In the genomic region with DNA sequence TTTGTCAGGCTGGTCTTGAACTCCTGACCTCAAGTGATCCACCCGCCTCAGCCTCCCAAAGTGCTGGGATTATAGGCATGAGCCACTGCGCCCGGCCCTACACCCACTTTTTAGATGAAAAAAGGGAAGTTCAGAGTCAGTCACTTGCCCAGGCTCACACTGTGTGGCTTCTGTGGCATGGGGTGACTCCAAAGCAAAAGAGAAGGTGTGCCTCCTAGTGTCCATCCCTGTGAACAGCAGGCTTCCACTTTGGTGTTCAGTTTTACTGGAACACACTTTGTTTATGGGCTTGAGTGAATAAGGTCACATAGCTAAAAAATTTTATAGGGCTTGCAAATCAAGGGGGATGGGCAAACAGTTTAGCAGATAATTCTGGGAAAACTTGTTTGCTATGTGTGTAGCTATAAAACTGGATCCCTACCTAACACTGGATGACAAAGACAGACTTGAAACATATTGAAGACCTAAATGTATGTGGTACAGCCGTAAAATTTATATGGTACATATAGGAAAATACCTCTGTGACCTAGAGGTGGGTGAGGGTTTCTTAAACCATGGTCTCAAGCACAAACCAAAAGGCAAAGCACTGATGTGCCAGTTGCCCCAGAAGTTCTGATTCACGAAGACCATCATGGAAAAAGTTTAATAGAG, we compare ENCODE assay signal across 1 cellular context.
TF ChIP-seq lines count a peak whose summit lies in the region.

No MANE protein-coding gene starts in this region.

TF ChIP-seq in A549, 52 proteins besides CTCF, POLR2A, EP300 and RAD21 (continued from another document):
- TF ChIP-seq, protein P1, sequence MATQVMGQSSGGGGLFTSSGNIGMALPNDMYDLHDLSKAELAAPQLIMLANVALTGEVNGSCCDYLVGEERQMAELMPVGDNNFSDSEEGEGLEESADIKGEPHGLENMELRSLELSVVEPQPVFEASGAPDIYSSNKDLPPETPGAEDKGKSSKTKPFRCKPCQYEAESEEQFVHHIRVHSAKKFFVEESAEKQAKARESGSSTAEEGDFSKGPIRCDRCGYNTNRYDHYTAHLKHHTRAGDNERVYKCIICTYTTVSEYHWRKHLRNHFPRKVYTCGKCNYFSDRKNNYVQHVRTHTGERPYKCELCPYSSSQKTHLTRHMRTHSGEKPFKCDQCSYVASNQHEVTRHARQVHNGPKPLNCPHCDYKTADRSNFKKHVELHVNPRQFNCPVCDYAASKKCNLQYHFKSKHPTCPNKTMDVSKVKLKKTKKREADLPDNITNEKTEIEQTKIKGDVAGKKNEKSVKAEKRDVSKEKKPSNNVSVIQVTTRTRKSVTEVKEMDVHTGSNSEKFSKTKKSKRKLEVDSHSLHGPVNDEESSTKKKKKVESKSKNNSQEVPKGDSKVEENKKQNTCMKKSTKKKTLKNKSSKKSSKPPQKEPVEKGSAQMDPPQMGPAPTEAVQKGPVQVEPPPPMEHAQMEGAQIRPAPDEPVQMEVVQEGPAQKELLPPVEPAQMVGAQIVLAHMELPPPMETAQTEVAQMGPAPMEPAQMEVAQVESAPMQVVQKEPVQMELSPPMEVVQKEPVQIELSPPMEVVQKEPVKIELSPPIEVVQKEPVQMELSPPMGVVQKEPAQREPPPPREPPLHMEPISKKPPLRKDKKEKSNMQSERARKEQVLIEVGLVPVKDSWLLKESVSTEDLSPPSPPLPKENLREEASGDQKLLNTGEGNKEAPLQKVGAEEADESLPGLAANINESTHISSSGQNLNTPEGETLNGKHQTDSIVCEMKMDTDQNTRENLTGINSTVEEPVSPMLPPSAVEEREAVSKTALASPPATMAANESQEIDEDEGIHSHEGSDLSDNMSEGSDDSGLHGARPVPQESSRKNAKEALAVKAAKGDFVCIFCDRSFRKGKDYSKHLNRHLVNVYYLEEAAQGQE (IDR thresholded peaks at IDR 0.05), result no peak
- TF ChIP-seq TFCP2L1 (CRISPR knock-in tag; IDR thresholded peaks at IDR 0.05) (peak; percentile 89), GATA3 (IDR thresholded peaks at IDR 0.05; ENCODE audit: borderline replicate concordance) (no peak), BHLHE40 (IDR thresholded peaks at IDR 0.05; ENCODE audit: low read depth, low read length) (no peak), CBX2 (IDR thresholded peaks at IDR 0.05; ENCODE audit: borderline replicate concordance, low read depth) (no peak), MYC (IDR thresholded peaks at IDR 0.05; ENCODE audit: borderline replicate concordance, low read length) (no peak), FOSL2 (IDR thresholded peaks at IDR 0.05) (no peak), FOSL2 (CRISPR knock-in tag; IDR thresholded peaks at IDR 0.05) (peak; percentile 28), HEYL (CRISPR knock-in tag; IDR thresholded peaks at IDR 0.05) (0 out of 2 replicates have a peak, but pooled peaks have one; percentile 53), HOXB13 (CRISPR knock-in tag; IDR thresholded peaks at IDR 0.05; ENCODE audit: low read depth) (no peak), KDM1A (IDR thresholded peaks at IDR 0.05; ENCODE audit: low read depth) (no peak), CHD2 (IDR thresholded peaks at IDR 0.05; ENCODE audit: low read length, partially characterized antibody) (no peak), KDM5A (IDR thresholded peaks at IDR 0.05) (no peak), RFX5 (IDR thresholded peaks at IDR 0.05) (no peak), CEBPB (IDR thresholded peaks at IDR 0.05) (no peak), MAZ (IDR thresholded peaks at IDR 0.05; ENCODE audit: borderline replicate concordance, low read depth, low read length) (no peak), NR3C1 (IDR thresholded peaks at IDR 0.05) (no peak), ZSCAN20 (CRISPR knock-in tag; IDR thresholded peaks at IDR 0.05) (0 out of 2 replicates have a peak, but pooled peaks have one; percentile 63), HOXA7 (CRISPR knock-in tag; IDR thresholded peaks at IDR 0.05) (peak; percentile 24; the same call in 1 of the 2 replicates), JUNB (IDR thresholded peaks at IDR 0.05) (no peak), ZC3H11A (IDR thresholded peaks at IDR 0.05) (no peak), MAFK (IDR thresholded peaks at IDR 0.05; ENCODE audit: partially characterized antibody) (no peak), POLR2AphosphoS2 (conservative IDR thresholded peaks at IDR 0.05; ENCODE audit: low read length) (no peak; the same call in 1 of the 2 replicates)
- TF ChIP-seq, protein P2, sequence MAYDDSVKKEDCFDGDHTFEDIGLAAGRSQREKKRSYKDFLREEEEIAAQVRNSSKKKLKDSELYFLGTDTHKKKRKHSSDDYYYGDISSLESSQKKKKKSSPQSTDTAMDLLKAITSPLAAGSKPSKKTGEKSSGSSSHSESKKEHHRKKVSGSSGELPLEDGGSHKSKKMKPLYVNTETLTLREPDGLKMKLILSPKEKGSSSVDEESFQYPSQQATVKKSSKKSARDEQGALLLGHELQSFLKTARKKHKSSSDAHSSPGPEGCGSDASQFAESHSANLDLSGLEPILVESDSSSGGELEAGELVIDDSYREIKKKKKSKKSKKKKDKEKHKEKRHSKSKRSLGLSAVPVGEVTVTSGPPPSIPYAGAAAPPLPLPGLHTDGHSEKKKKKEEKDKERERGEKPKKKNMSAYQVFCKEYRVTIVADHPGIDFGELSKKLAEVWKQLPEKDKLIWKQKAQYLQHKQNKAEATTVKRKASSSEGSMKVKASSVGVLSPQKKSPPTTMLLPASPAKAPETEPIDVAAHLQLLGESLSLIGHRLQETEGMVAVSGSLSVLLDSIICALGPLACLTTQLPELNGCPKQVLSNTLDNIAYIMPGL (CRISPR knock-in tag; IDR thresholded peaks at IDR 0.05; ENCODE audit: borderline replicate concordance), result 0 out of 2 replicates have a peak, but pooled peaks have one; percentile 32
- TF ChIP-seq, protein P3, sequence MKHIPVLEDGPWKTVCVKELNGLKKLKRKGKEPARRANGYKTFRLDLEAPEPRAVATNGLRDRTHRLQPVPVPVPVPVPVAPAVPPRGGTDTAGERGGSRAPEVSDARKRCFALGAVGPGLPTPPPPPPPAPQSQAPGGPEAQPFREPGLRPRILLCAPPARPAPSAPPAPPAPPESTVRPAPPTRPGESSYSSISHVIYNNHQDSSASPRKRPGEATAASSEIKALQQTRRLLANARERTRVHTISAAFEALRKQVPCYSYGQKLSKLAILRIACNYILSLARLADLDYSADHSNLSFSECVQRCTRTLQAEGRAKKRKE (CRISPR knock-in tag; IDR thresholded peaks at IDR 0.05; ENCODE audit: low read depth), result no peak
- TF ChIP-seq, protein P4, sequence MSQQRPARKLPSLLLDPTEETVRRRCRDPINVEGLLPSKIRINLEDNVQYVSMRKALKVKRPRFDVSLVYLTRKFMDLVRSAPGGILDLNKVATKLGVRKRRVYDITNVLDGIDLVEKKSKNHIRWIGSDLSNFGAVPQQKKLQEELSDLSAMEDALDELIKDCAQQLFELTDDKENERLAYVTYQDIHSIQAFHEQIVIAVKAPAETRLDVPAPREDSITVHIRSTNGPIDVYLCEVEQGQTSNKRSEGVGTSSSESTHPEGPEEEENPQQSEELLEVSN (IDR thresholded peaks at IDR 0.05; ENCODE audit: borderline replicate concordance, low read depth), result no peak
- TF ChIP-seq, protein P5, sequence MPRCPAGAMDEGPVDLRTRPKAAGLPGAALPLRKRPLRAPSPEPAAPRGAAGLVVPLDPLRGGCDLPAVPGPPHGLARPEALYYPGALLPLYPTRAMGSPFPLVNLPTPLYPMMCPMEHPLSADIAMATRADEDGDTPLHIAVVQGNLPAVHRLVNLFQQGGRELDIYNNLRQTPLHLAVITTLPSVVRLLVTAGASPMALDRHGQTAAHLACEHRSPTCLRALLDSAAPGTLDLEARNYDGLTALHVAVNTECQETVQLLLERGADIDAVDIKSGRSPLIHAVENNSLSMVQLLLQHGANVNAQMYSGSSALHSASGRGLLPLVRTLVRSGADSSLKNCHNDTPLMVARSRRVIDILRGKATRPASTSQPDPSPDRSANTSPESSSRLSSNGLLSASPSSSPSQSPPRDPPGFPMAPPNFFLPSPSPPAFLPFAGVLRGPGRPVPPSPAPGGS (IDR thresholded peaks at IDR 0.05), result no peak
- TF ChIP-seq, protein P6, sequence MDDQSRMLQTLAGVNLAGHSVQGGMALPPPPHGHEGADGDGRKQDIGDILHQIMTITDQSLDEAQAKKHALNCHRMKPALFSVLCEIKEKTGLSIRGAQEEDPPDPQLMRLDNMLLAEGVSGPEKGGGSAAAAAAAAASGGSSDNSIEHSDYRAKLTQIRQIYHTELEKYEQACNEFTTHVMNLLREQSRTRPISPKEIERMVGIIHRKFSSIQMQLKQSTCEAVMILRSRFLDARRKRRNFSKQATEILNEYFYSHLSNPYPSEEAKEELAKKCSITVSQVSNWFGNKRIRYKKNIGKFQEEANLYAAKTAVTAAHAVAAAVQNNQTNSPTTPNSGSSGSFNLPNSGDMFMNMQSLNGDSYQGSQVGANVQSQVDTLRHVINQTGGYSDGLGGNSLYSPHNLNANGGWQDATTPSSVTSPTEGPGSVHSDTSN (IDR thresholded peaks at IDR 0.05), result 0 out of 2 replicates have a peak, but pooled peaks have one; percentile 22
